In the genomic region with DNA sequence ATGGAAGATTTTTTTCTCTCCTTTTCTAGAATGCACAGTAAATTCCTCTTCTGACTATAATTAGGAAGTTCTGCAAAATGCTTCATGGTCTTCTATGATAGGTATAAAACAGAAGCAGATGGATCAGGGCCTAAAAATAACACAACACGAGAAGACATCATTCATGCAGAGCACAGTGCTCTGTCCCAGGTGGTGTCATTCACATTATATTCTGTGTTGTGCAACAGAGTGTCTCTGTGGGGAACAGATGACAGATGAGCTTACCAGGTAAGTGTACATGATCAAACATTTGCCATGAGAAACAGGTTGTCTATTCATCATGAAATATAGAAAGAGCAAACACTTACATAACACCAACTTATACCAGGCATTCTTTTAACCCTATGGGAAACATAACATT, we compare ENCODE assay signal across 11 cellular contexts.
"Had no signal": no experiment of that assay in that cellular context is flagged by ENCODE, and none has a peak within 500 bp of the region (broad histone marks: within the 10 kb centered on the region; RNA-seq: fewer than 3 reads in every experiment).

No MANE protein-coding gene starts in this region.

- DNase-seq: activated CD4-positive, alpha-beta T cell treated with anti-CD3 and anti-CD28 coated beads, Interleukin-2, amount 50 U/mL, for 48 hours; activated gamma-delta T cell treated with Interleukin-2 at 50 U/mL for 16 hours; activated T-cell treated with anti-CD3 and anti-CD28 coated beads for 4 hours; adrenal gland; effector CD8-positive, alpha-beta T cell; esophagus squamous epithelium; stimulated activated CD4-positive, alpha-beta T cell treated with anti-CD3 and anti-CD28 coated beads, Interleukin-12 subunit alpha, Interleukin-12 subunit beta, amount 100 ng/mL, for 4 hours; stimulated activated CD4-positive, alpha-beta T cell treated with anti-CD3 and anti-CD28 coated beads, Interleukin-1b, Interleukin-23, amount 100 ng/mL, for 48 hours; stimulated activated naive CD4-positive, alpha-beta T cell treated with Interleukin-2 at 50 U/mL for 16 hours; thyroid gland had no signal

- ATAC-seq: activated naive CD4-positive, alpha-beta T cell treated with anti-CD3 and anti-CD28 coated beads, Interleukin-2, amount 50 U/mL, for 72 hours had no signal
